In the genomic region with DNA sequence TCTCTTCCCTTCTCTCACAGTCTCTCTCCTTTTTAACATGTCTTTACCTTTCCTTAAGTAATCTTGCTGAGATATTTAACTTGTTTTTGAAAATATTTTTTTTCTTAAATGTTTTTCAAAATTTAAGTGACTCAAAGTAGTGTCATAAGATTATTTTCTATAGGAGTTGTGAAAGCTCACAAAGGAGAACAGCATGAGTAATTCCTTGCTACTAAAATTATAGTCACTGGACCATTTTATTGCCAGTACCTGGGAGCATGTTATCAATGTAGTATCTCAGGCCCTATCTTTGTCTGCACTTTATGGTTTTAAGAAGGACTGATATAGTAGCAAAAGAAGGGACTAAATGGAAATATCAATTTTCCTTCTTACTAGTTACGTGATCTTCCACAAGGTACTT, we compare ENCODE assay signal across 17 cellular contexts.
DNase-seq lines count a peak whose midpoint lies in the region; ATAC-seq, FAIRE-seq and TF ChIP-seq lines count a peak whose summit lies in the region.
"Had no signal": no experiment of that assay in that cellular context is flagged by ENCODE, and none has a peak within 500 bp of the region (broad histone marks: within the 10 kb centered on the region; RNA-seq: fewer than 3 reads in every experiment).

No MANE protein-coding gene starts in this region.

- POLR2A ChIA-PET in PC-3 (lab: Charles Lee; ENCODE audit: unreplicated experiment) = interaction anchor here (0.6 kb wide), 1 partner anchor 47 kb away, joined by 8 read pairs; no protein-coding TSS in a partner anchor
- POLR2A ChIA-PET in H1 (lab: Charles Lee; ENCODE audit: partially characterized antibody) = interaction anchor here (1.8 kb wide), 1 partner anchor 8 kb away, joined by 8 read pairs; no protein-coding TSS in a partner anchor

- CTCF ChIA-PET in PC-3 (lab: Charles Lee) = no interaction called here
- CTCF ChIA-PET in H1 (lab: Charles Lee; ENCODE audit: partially characterized antibody) = interaction anchor here (1.3 kb wide), 1 partner anchor 81 kb away, joined by 3 read pairs; no protein-coding TSS in a partner anchor

- H3K27me3 ChIP-seq in PC-3 (ENCODE audit: low read length) (no peaks in the 10 kb centered on the region), H1 (replicated peaks in 1 of 4; ENCODE audit: control insufficient read depth in 3 of 4, extremely low read depth in 1 of 4, insufficient read depth in 3 of 4, low read length in 3 of 4) (no peaks in the 10 kb centered on the region), mesenchymal stem cell (ENCODE audit: control insufficient read depth in 1 of 2, insufficient read depth in 1 of 2, low read length in 2 of 2) (no peaks in the 10 kb centered on the region), upper lobe of right lung (no peaks in the 10 kb centered on the region)

- no peaks in the 10 kb centered on the region for H3K9me2 ChIP-seq in PC-3 (replicated peaks; ENCODE audit: low read length)

- DNase-seq in GM03348 (ENCODE audit: low spot score) = peak; percentile 5
- DNase-seq in PC-3 = peak; percentile 32
- DNase-seq in H1 (ENCODE audit: low read depth in 1 of 2, low spot score in 2 of 2) = no peak
- no peak for DNase-seq in mesenchymal stem cell
- no peak for DNase-seq in Kasumi-1 (lab: John Stamatoyannopoulos, UW)
- DNase-seq in upper lobe of right lung = no peak
- no peak for DNase-seq in NCI-H1105 (lab: John Stamatoyannopoulos, UW)
- no peak for DNase-seq in posterior vena cava (ENCODE audit: low spot score)
- DNase-seq: CD8-positive, alpha-beta T cell; COR-L47; DMS153; DMS79 treated with DMSO at 0.1 percent for 48 hours; EL; H7 had no signal

- H3K4me1 ChIP-seq in PC-3 (ENCODE audit: insufficient read depth, low read length) (peaks cover 3% of the 10 kb centered on the region; the same call in 1 of the 2 replicates), H1 (replicated peaks in 1 of 4; ENCODE audit: control insufficient read depth in 3 of 4, insufficient read depth in 4 of 4, low read length in 3 of 4) (no peaks in the 10 kb centered on the region), mesenchymal stem cell (ENCODE audit: control insufficient read depth, insufficient read depth, low read depth, low read length) (no peaks in the 10 kb centered on the region), upper lobe of right lung (no peaks in the 10 kb centered on the region)

- H2BK120ac ChIP-seq in H1 (replicated peaks; ENCODE audit: low read depth, low read length) (no peak overlapping the region), mesenchymal stem cell (ENCODE audit: low read depth, low read length) (no peak overlapping the region)

- 96% methylated on average over 1 of the region's 1 CpG; no CpG with 5 or more reads in 1 of the 2 experiments for WGBS in H1 (ENCODE audit: extremely low coverage in 1 of 2, insufficient coverage in 1 of 2, insufficient read length in 1 of 2, insufficient replicate concordance in 2 of 2, low coverage in 1 of 2, low lambda C conversion rate in 2 of 2, missing lambda C conversion rate in 1 of 2), 2 experiments
- WGBS in mesenchymal stem cell = no CpG with 5 or more reads among the region's 1 CpG

- no peak overlapping the region for H3K23ac ChIP-seq in H1 (ENCODE audit: insufficient read length)
- no peak overlapping the region for H3K23ac ChIP-seq in mesenchymal stem cell (ENCODE audit: low read length in 2 of 2)

- no peak overlapping the region for H3K56ac ChIP-seq in H1 (replicated peaks; ENCODE audit: insufficient read length, low read depth, low read length)

- TF ChIP-seq CTCF in PC-3 (conservative IDR thresholded peaks at IDR 0.05; ENCODE audit: low read depth, low read length) (no peak), H1 (IDR thresholded peaks at IDR 0.05; ENCODE audit: control extremely low read depth in 1 of 3, insufficient read depth in 1 of 3, low read depth in 1 of 3, low read length in 3 of 3) (no peak), upper lobe of right lung (IDR thresholded peaks at IDR 0.05) (no peak)

- intact Hi-C loops in PC-3 (cut with micrococcal nuclease) (no loop called here), upper lobe of right lung (cut with DNase I) (no loop called here), posterior vena cava (cut with DNase I) (no loop called here)

- BruUV-seq in PC-3 (replicated peaks; lab: Mats Ljungman, UMichigan) = no TSS peak

- no peak overlapping the region for H2BK20ac ChIP-seq in H1 (ENCODE audit: low read length)

- H3K14ac ChIP-seq in H1 (ENCODE audit: insufficient read length) (no peak overlapping the region), mesenchymal stem cell (ENCODE audit: low read length in 2 of 2) (no peak overlapping the region)

- FAIRE-seq in H1 (lab: Jason Lieb, UNC) = no peak
- FAIRE-seq: D721Med, GM12892 had no signal

- H3K27ac ChIP-seq in PC-3 (ENCODE audit: low read length) = no peak overlapping the region
- H3K27ac ChIP-seq in H1 (ENCODE audit: low read depth, low read length) = no peak overlapping the region
- H3K27ac ChIP-seq in mesenchymal stem cell (ENCODE audit: low read length, poor library complexity, severe bottlenecking) = no peak overlapping the region
- H3K27ac ChIP-seq in upper lobe of right lung = no peak overlapping the region
- H3K27ac ChIP-seq: 22Rv1 had no signal

- no peak overlapping the region for H3K18ac ChIP-seq in H1 (ENCODE audit: extremely low read depth, low read length)
- H3K18ac ChIP-seq in mesenchymal stem cell (ENCODE audit: low read depth in 1 of 2, low read length in 2 of 2) = no peak overlapping the region

- no peaks in the 10 kb centered on the region for H3K9me3 ChIP-seq in PC-3 (ENCODE audit: low read length)
- H3K9me3 ChIP-seq in H1 (ENCODE audit: insufficient read depth in 2 of 2, low read depth in 1 of 2, low read length in 1 of 2) = no peaks in the 10 kb centered on the region
- H3K9me3 ChIP-seq in mesenchymal stem cell (ENCODE audit: control insufficient read depth, low read length) = no peaks in the 10 kb centered on the region
- no peaks in the 10 kb centered on the region for H3K9me3 ChIP-seq in upper lobe of right lung

- TF ChIP-seq POLR2A in H1 (IDR thresholded peaks at IDR 0.05; ENCODE audit: control extremely low read depth in 1 of 2, low read depth in 2 of 2, low read length in 2 of 2) = no peak

- H3K4me3 ChIP-seq in PC-3 (ENCODE audit: low read length) (no peak overlapping the region), H1 (ENCODE audit: extremely low read depth in 1 of 4, insufficient read depth in 2 of 4, low read depth in 3 of 4, low read length in 4 of 4) (no peak overlapping the region), mesenchymal stem cell (ENCODE audit: insufficient read depth in 1 of 2, low read depth in 1 of 2, low read length in 2 of 2) (no peak overlapping the region), upper lobe of right lung (no peak overlapping the region)

- TF ChIP-seq RAD21 in H1 (IDR thresholded peaks at IDR 0.05 in 1 of 2, conservative IDR thresholded peaks at IDR 0.05 in 1 of 2; ENCODE audit: low read depth in 2 of 2, low read length in 2 of 2) = no peak

- ATAC-seq in PC-3 (peak; percentile 58), upper lobe of right lung (no peak)
- ATAC-seq: CD8-positive, alpha-beta T cell had no signal

- no peaks in the 10 kb centered on the region for H3K79me2 ChIP-seq in PC-3 (ENCODE audit: low read length)
- H3K79me2 ChIP-seq in H1 (ENCODE audit: control insufficient read depth in 1 of 2, insufficient read depth in 2 of 2, low read length in 2 of 2) = no peaks in the 10 kb centered on the region

- no peaks in the 10 kb centered on the region for H3K36me3 ChIP-seq in PC-3 (ENCODE audit: low read depth, low read length)
- no peaks in the 10 kb centered on the region for H3K36me3 ChIP-seq in H1 (ENCODE audit: control insufficient read depth in 2 of 4, insufficient read depth in 4 of 4, low read length in 3 of 4)
- H3K36me3 ChIP-seq in mesenchymal stem cell (ENCODE audit: control insufficient read depth in 1 of 2, insufficient read depth in 2 of 2, low read depth in 1 of 2, low read length in 2 of 2) = no peaks in the 10 kb centered on the region
- no peaks in the 10 kb centered on the region for H3K36me3 ChIP-seq in upper lobe of right lung

- H3K23me2 ChIP-seq in H1 (ENCODE audit: low read depth, low read length) = no peaks in the 10 kb centered on the region

- H2BK12ac ChIP-seq in H1 (ENCODE audit: low read depth, low read length) (no peak overlapping the region), mesenchymal stem cell (ENCODE audit: low read length in 2 of 2) (no peak overlapping the region)

- H4K91ac ChIP-seq in H1 (replicated peaks; ENCODE audit: insufficient read length, low read length) = no peak overlapping the region
- no peak overlapping the region for H4K91ac ChIP-seq in mesenchymal stem cell (ENCODE audit: low read length)

- H3K4ac ChIP-seq in H1 (replicated peaks; ENCODE audit: insufficient read length, low read depth, low read length) (no peak overlapping the region), mesenchymal stem cell (ENCODE audit: low read depth in 1 of 2, low read length in 2 of 2) (no peak overlapping the region)

- H3F3A ChIP-seq in PC-3 (ENCODE audit: low read length, unreplicated experiment) = no peaks in the 10 kb centered on the region

- H2BK5ac ChIP-seq in H1 (ENCODE audit: low read depth, low read length) = no peak overlapping the region
- no peak overlapping the region for H2BK5ac ChIP-seq in mesenchymal stem cell (ENCODE audit: low read depth, low read length, poor library complexity, severe bottlenecking)

- H3K79me1 ChIP-seq in H1 (ENCODE audit: low read depth, low read length) (no peaks in the 10 kb centered on the region), mesenchymal stem cell (replicated peaks; ENCODE audit: low read length, poor library complexity, severe bottlenecking) (no peaks in the 10 kb centered on the region)

- no peak overlapping the region for H2BK15ac ChIP-seq in H1 (ENCODE audit: low read length)
- no peak overlapping the region for H2BK15ac ChIP-seq in mesenchymal stem cell (ENCODE audit: low read depth, poor library complexity, severe bottlenecking)

- H3K9ac ChIP-seq in PC-3 (ENCODE audit: low read length) = no peak overlapping the region
- no peak overlapping the region for H3K9ac ChIP-seq in H1 (replicated peaks in 1 of 4; ENCODE audit: extremely low read depth in 1 of 4, low read depth in 3 of 4, low read length in 3 of 4)
- H3K9ac ChIP-seq in mesenchymal stem cell (ENCODE audit: low read length) = peak overlapping the region; percentile 40

- H2AFZ ChIP-seq in PC-3 (ENCODE audit: low read length) (no peak overlapping the region), H1 (ENCODE audit: low read length) (0 out of 2 replicates have a peak overlapping the region, but pooled peaks have one; percentile 29), mesenchymal stem cell (ENCODE audit: low read depth, low read length) (no peak overlapping the region)

- no peak for TF ChIP-seq EP300 in H1 (IDR thresholded peaks at IDR 0.05; ENCODE audit: borderline replicate concordance in 1 of 2, low read depth in 2 of 2, low read length in 2 of 2)

- H4K8ac ChIP-seq in H1 (ENCODE audit: extremely low read depth, insufficient read depth, low read length) (no peak overlapping the region), mesenchymal stem cell (ENCODE audit: low read length) (no peak overlapping the region)

- H2AK5ac ChIP-seq in H1 (ENCODE audit: low read depth, low read length) (no peak overlapping the region), mesenchymal stem cell (ENCODE audit: low read length, severe bottlenecking) (no peak overlapping the region)

- H4K20me1 ChIP-seq in PC-3 (ENCODE audit: low read length) (no peaks in the 10 kb centered on the region), H1 (replicated peaks in 1 of 2; ENCODE audit: control insufficient read depth in 1 of 2, insufficient read depth in 2 of 2, low read length in 2 of 2) (no peaks in the 10 kb centered on the region)

- H3K4me2 ChIP-seq in PC-3 (ENCODE audit: low read length) (no peak overlapping the region), H1 (ENCODE audit: insufficient read depth in 1 of 2, low read depth in 2 of 2, low read length in 2 of 2) (no peak overlapping the region), mesenchymal stem cell (ENCODE audit: low read length, poor library complexity, severe bottlenecking) (no peak overlapping the region)

- no peak overlapping the region for H4K5ac ChIP-seq in H1 (ENCODE audit: insufficient read length, low read depth, low read length)

Comparison
In these comparisons a context has a peak if more than half of its experiments do, and no peak if none do; other contexts are left out.
1. DNase-seq: peak in GM03348 (single experiment) and PC-3 (single experiment); none in H1 (0 of 2), mesenchymal stem cell (single experiment), Kasumi-1 (0 of 2), upper lobe of right lung (single experiment), NCI-H1105 (single experiment) and posterior vena cava (single experiment).